In genomic region chr9:72324974-72325373, GRCh38 we compare ENCODE assay signal across 10 cellular contexts.
"Had no signal": no experiment of that assay in that cellular context is flagged by ENCODE, and none has a peak within 500 bp of the region (broad histone marks: within the 10 kb centered on the region; RNA-seq: fewer than 3 reads in every experiment).

No MANE protein-coding gene starts in this region.

- DNase-seq: GM23248, GOT3, H7, HFFc6, IMR-90, KG1 had no signal

- H3K4me3 ChIP-seq: GM23248, HAP-1, K562 had no signal

- H3K27ac ChIP-seq: GM23248, HL-60 had no signal

- H3K4me1 ChIP-seq: HAP-1 had no signal

- ATAC-seq: HCT116, K562 had no signal

- H3K36me3 ChIP-seq: HAP-1 had no signal

- FAIRE-seq: K562 had no signal

- H3K9ac ChIP-seq: GM23248 had no signal
